18 cellular contexts compared by ENCODE assay signal in genomic region chr3:129384594-129385323, GRCh38. TPM values are rescaled to one million over a fixed set of nuclear protein-coding genes. Genes with fewer than 3 reads are reported as not detected.
DNase-seq lines count a peak whose midpoint lies in the region; ATAC-seq, FAIRE-seq and TF ChIP-seq lines count a peak whose summit lies in the region.
"Had no signal": no experiment of that assay in that cellular context is flagged by ENCODE, and none has a peak within 500 bp of the region (broad histone marks: within the 10 kb centered on the region; RNA-seq: fewer than 3 reads in every experiment).

No MANE protein-coding gene starts in this region.

- H3K9me3 ChIP-seq in HepG2 (ENCODE audit: low read length), result 0 out of 2 replicates have a peak, but pooled peaks cover 5% of the 10 kb centered on the region
- no peaks in the 10 kb centered on the region for H3K9me3 ChIP-seq in right lobe of liver
- no peaks in the 10 kb centered on the region for H3K9me3 ChIP-seq in esophagus muscularis mucosa
- H3K9me3 ChIP-seq: SK-N-SH had no signal

- H3K36me3 ChIP-seq in HepG2 (replicated peaks in 1 of 2; ENCODE audit: control insufficient read depth in 1 of 2, insufficient read depth in 2 of 2, low read length in 2 of 2) (peaks cover 0 to 10% of the 10 kb centered on the region in 2 experiments; a peak in 2 of 5 replicates), right lobe of liver (peaks cover 0 to 7% (median 3%) of the 10 kb centered on the region in 4 donors), esophagus muscularis mucosa (peaks cover 22 to 40% (median 27%) of the 10 kb centered on the region in 4 donors)

- no TSS peak for BruUV-seq in HepG2 (replicated peaks; lab: Mats Ljungman, UMichigan)

- in situ Hi-C loops in HepG2 (cut with HindIII; ENCODE audit: extremely low pct_ligation_motif_present, low pct_unique_long_range_greater_than_20kb), result no loop called here

- peak overlapping the region; percentile 26 for H3K27ac Mint-ChIP-seq in stimulated activated naive B cell treated with anti-CD40 and anti-IgM and Interleukin-4, amounts not matched to agents 10 μg/mL and 1 μg/mL and 100 μg/mL, for 72 hours
- H3K27ac Mint-ChIP-seq: HFFc6 had no signal

- H3K36me3 Mint-ChIP-seq in stimulated activated naive B cell treated with anti-CD40 and anti-IgM and Interleukin-4, amounts not matched to agents 10 μg/mL and 1 μg/mL and 100 μg/mL, for 72 hours, result peaks cover 25 to 38% of the 10 kb centered on the region in 2 donors

- no peak for FAIRE-seq in HepG2 (lab: Jason Lieb, UNC)

- no peaks in the 10 kb centered on the region for H3K9me3 Mint-ChIP-seq in stimulated activated naive B cell treated with anti-CD40 and anti-IgM and Interleukin-4, amounts not matched to agents 10 μg/mL and 1 μg/mL and 100 μg/mL, for 72 hours

- no peak overlapping the region for H3K4me3 Mint-ChIP-seq in stimulated activated naive B cell treated with anti-CD40 and anti-IgM and Interleukin-4, amounts not matched to agents 10 μg/mL and 1 μg/mL and 100 μg/mL, for 72 hours
- H3K4me3 Mint-ChIP-seq: HFFc6 had no signal

- ATAC-seq in HepG2 (no peak), right lobe of liver (no peak)
- ATAC-seq in stimulated activated naive B cell treated with anti-CD40 and anti-IgM and Interleukin-4, amounts not matched to agents 10 μg/mL and 1 μg/mL and 100 μg/mL, for 72 hours (replicated peaks), result no peak

- TF ChIP-seq POLR2A in HepG2 (IDR thresholded peaks at IDR 0.05; ENCODE audit: insufficient read depth in 1 of 2, low read depth in 2 of 2, low read length in 2 of 2), result no peak
- no peak for TF ChIP-seq POLR2A in right lobe of liver (IDR thresholded peaks at IDR 0.05)
- no peak for TF ChIP-seq POLR2A in esophagus muscularis mucosa (IDR thresholded peaks at IDR 0.05; ENCODE audit: low read depth)

- H3K4me3 ChIP-seq in HepG2 (replicated peaks in 1 of 3; ENCODE audit: insufficient read depth in 1 of 3, low read depth in 2 of 3, low read length in 3 of 3) (no peak overlapping the region), right lobe of liver (no peak overlapping the region), esophagus muscularis mucosa (no peak overlapping the region)
- H3K4me3 ChIP-seq: GM23248, Peyer's patch had no signal

- no peaks in the 10 kb centered on the region for H3K79me2 ChIP-seq in HepG2 (ENCODE audit: insufficient read depth, low read length)

- H3K9ac ChIP-seq in HepG2 (ENCODE audit: insufficient read depth, low read depth, low read length), result no peak overlapping the region
- H3K9ac ChIP-seq: GM23248, SK-N-SH had no signal

- H3K4me1 Mint-ChIP-seq in stimulated activated naive B cell treated with anti-CD40 and anti-IgM and Interleukin-4, amounts not matched to agents 10 μg/mL and 1 μg/mL and 100 μg/mL, for 72 hours, result peaks cover 2 to 18% of the 10 kb centered on the region in 2 donors

- H3K27me3 ChIP-seq in HepG2 (ENCODE audit: control insufficient read depth in 1 of 2, insufficient read depth in 2 of 2, low read length in 2 of 2) (no peaks in the 10 kb centered on the region), right lobe of liver (no peaks in the 10 kb centered on the region), esophagus muscularis mucosa (no peaks in the 10 kb centered on the region)
- H3K27me3 ChIP-seq: Peyer's patch had no signal

- no peak for TF ChIP-seq RAD21 in HepG2 (CRISPR knock-in tag; IDR thresholded peaks at IDR 0.05)

- no peaks in the 10 kb centered on the region for H3K27me3 Mint-ChIP-seq in stimulated activated naive B cell treated with anti-CD40 and anti-IgM and Interleukin-4, amounts not matched to agents 10 μg/mL and 1 μg/mL and 100 μg/mL, for 72 hours

- intact Hi-C loops in HepG2 (cut with micrococcal nuclease; ENCODE audit: unreplicated experiment), result loop anchor here (5.0 to 10.0 kb wide), 2 partner anchors 240 to 443 kb away; no protein-coding TSS in a partner anchor
- intact Hi-C loops in right lobe of liver (cut with DNase I), result no loop called here
- intact Hi-C loops in esophagus muscularis mucosa (cut with DNase I), result no loop called here

- H3K27ac ChIP-seq in HepG2 (ENCODE audit: extremely low read length, insufficient read depth, low read length), result no peak overlapping the region
- H3K27ac ChIP-seq in right lobe of liver, result no peak overlapping the region
- no peak overlapping the region for H3K27ac ChIP-seq in esophagus muscularis mucosa (replicated peaks in 1 of 4)
- H3K27ac ChIP-seq: GM23248, Peyer's patch had no signal

- TF ChIP-seq EP300 in HepG2 (IDR thresholded peaks at IDR 0.05; ENCODE audit: low read depth in 2 of 2, low read length in 2 of 2) (no peak), HepG2 (CRISPR knock-in tag; IDR thresholded peaks at IDR 0.05; ENCODE audit: borderline replicate concordance) (no peak), esophagus muscularis mucosa (IDR thresholded peaks at IDR 0.05) (no peak)

- H3K4me2 ChIP-seq in HepG2 (ENCODE audit: low read depth, low read length), result no peak overlapping the region
- H3K4me2 ChIP-seq: SK-N-SH had no signal

- DNase-seq in HepG2 (ENCODE audit: low spot score) (no peak), right lobe of liver (no peak), NCI-H82 treated with DMSO at 0.1 percent for 48 hours (lab: John Stamatoyannopoulos, UW; ENCODE audit: unreplicated experiment) (peak; percentile 68), germinal center (ENCODE audit: low spot score) (peak; percentile 8), esophagus muscularis mucosa (ENCODE audit: extremely low spot score) (no peak), AML-193 (lab: John Stamatoyannopoulos, UW) (no peak), HuH-7.5 (ENCODE audit: low spot score) (no peak)
- no peak for DNase-seq in stimulated activated naive B cell treated with anti-CD40 and anti-IgM and Interleukin-4, amounts not matched to agents 10 μg/mL and 1 μg/mL and 100 μg/mL, for 72 hours
- DNase-seq: DMS153, IMR-90, NCI-H1436 treated with DMSO at 0.1 percent for 48 hours, NCI-H2081 treated with DMSO at 0.1 percent for 48 hours, Peyer's patch, Right ventricle myocardium superior, T-helper 1 cell had no signal

- no peak for TF ChIP-seq CTCF in HepG2 (CRISPR knock-in tag; IDR thresholded peaks at IDR 0.05)
- no peak for TF ChIP-seq CTCF in right lobe of liver (IDR thresholded peaks at IDR 0.05)
- no peak for TF ChIP-seq CTCF in esophagus muscularis mucosa (IDR thresholded peaks at IDR 0.05)

- CTCF ChIA-PET in HepG2 (lab: Yijun Ruan, JAX; ENCODE audit: low intra/inter-chr PET ratio, low total read pairs), result no interaction called here

- 93% methylated on average over 18 of the region's 18 CpGs for WGBS in HepG2 (ENCODE audit: low lambda C conversion rate)
- WGBS in right lobe of liver (ENCODE audit: insufficient coverage, low coverage, low lambda C conversion rate, missing lambda C conversion rate), result 50% methylated on average over 11 of the region's 18 CpGs
- WGBS in esophagus muscularis mucosa, result 76% methylated on average over 18 of the region's 18 CpGs

- no peaks in the 10 kb centered on the region for H4K20me1 ChIP-seq in HepG2 (ENCODE audit: insufficient read depth, low read length)

- H2AFZ ChIP-seq in HepG2 (ENCODE audit: low read length), result no peak overlapping the region
- H2AFZ ChIP-seq: GM23248 had no signal

- POLR2A ChIA-PET in HepG2 (lab: Yijun Ruan, JAX), result no interaction called here

- H3K4me1 ChIP-seq in HepG2 (ENCODE audit: insufficient read depth, low read length) (peaks cover 28% of the 10 kb centered on the region), right lobe of liver (no peaks in the 10 kb centered on the region), esophagus muscularis mucosa (peaks cover 6 to 12% (median 10%) of the 10 kb centered on the region in 4 donors)
- H3K4me1 ChIP-seq: Peyer's patch had no signal

RNA-seq across cellular contexts. Expression of gene EFCAB12, which starts 43.7 kb away (rescaled TPM):
- total RNA-seq in HepG2 (2016; rRNA removed; fragmentation: Illumina TruSeq; extraction: Trizol) (0.11 and 0.31 TPM in 2 replicates), right lobe of liver (1 to 10 TPM in 5 of 6 experiments, under 1 TPM in 1; 0.26 to 4.7 (median 2.0) TPM), esophagus muscularis mucosa (under 1 TPM in 2 of 4 donors, not detected in 2; 0.19 to 0.42 TPM)
- total RNA-seq in HepG2 (2016; cell fraction: cytosol; rRNA removed; fragmentation: Illumina TruSeq; extraction: Trizol; ENCODE audit: low read depth), result 0.18 TPM in 1 of 2 replicates, not detected in the other
- 0.07 and 0.26 TPM in 2 replicates for total RNA-seq in HepG2 (2016; cell fraction: insoluble cytoplasmic fraction; rRNA removed; fragmentation: Illumina TruSeq; extraction: Trizol)
- total RNA-seq in HepG2 (2016; cell fraction: membrane; rRNA removed; fragmentation: Illumina TruSeq; extraction: Trizol), result 0.14 and 0.15 TPM in 2 replicates
- 0.34 and 0.50 TPM in 2 replicates for total RNA-seq in HepG2 (2016; cell fraction: nucleus; rRNA removed; fragmentation: Illumina TruSeq; extraction: Trizol)
- polyA plus RNA-seq in HepG2 (2011; rRNA removed), result 2.4 and 2.9 TPM in 2 replicates
- 1.3 and 1.4 TPM in 2 replicates for polyA plus RNA-seq in HepG2 (2011; cell fraction: cytosol; rRNA removed)
- polyA plus RNA-seq in HepG2 (2011; cell fraction: nucleus; rRNA removed), result 9.6 and 10.2 TPM in 2 replicates
- polyA plus RNA-seq in HepG2 (2012), result 2.4 and 3.5 TPM in 2 replicates
- polyA plus RNA-seq in HepG2 (2016; cell fraction: cytosol; fragmentation: Illumina TruSeq; extraction: Trizol; ENCODE audit: low read depth), result 0.06 and 0.17 TPM in 2 replicates
- polyA plus RNA-seq in HepG2 (2016; cell fraction: insoluble cytoplasmic fraction; fragmentation: Illumina TruSeq; extraction: Trizol; ENCODE audit: low read depth), result 0.33 and 0.35 TPM in 2 replicates
- 0.15 and 0.24 TPM in 2 replicates for polyA plus RNA-seq in HepG2 (2016; cell fraction: membrane; fragmentation: Illumina TruSeq; extraction: Trizol; ENCODE audit: low read depth)
- 0.92 and 1.5 TPM in 2 replicates for polyA plus RNA-seq in HepG2 (2016; cell fraction: nucleus; fragmentation: Illumina TruSeq; extraction: Trizol; ENCODE audit: insufficient read depth, low read depth)
- polyA minus RNA-seq in HepG2 (2011; rRNA and poly(A)+ RNA removed; ENCODE audit: low replicate concordance), result 1.9 and 2.0 TPM in 2 replicates
- 0.70 and 0.89 TPM in 2 replicates for polyA minus RNA-seq in HepG2 (2011; cell fraction: cytosol; rRNA and poly(A)+ RNA removed)
- polyA minus RNA-seq in HepG2 (2011; cell fraction: nucleus; rRNA and poly(A)+ RNA removed), result 3.9 and 4.8 TPM in 2 replicates
- total RNA-seq: GM23248, Right ventricle myocardium superior had no signal
- polyA plus RNA-seq: GM23248 had no signal

RNA-seq across cellular contexts. Expression of gene MBD4, which starts 55.0 kb away (rescaled TPM):
- 25.3 and 26.9 TPM in 2 replicates for total RNA-seq in HepG2 (2016; rRNA removed; fragmentation: Illumina TruSeq; extraction: Trizol)
- total RNA-seq in HepG2 (2016; cell fraction: cytosol; rRNA removed; fragmentation: Illumina TruSeq; extraction: Trizol; ENCODE audit: low read depth), result 5.2 and 7.0 TPM in 2 replicates
- 25.0 and 27.0 TPM in 2 replicates for total RNA-seq in HepG2 (2016; cell fraction: insoluble cytoplasmic fraction; rRNA removed; fragmentation: Illumina TruSeq; extraction: Trizol)
- total RNA-seq in HepG2 (2016; cell fraction: membrane; rRNA removed; fragmentation: Illumina TruSeq; extraction: Trizol), result 11.5 and 12.6 TPM in 2 replicates
- 30.2 and 35.1 TPM in 2 replicates for total RNA-seq in HepG2 (2016; cell fraction: nucleus; rRNA removed; fragmentation: Illumina TruSeq; extraction: Trizol)
- polyA plus RNA-seq in HepG2 (2011; rRNA removed), result 13.7 and 14.9 TPM in 2 replicates
- polyA plus RNA-seq in HepG2 (2011; cell fraction: cytosol; rRNA removed), result 4.8 and 4.9 TPM in 2 replicates
- polyA plus RNA-seq in HepG2 (2011; cell fraction: nucleus; rRNA removed), result 22.5 and 26.7 TPM in 2 replicates
- polyA plus RNA-seq in HepG2 (2012), result 10.8 and 12.2 TPM in 2 replicates
- 1.9 and 2.1 TPM in 2 replicates for polyA plus RNA-seq in HepG2 (2016; cell fraction: cytosol; fragmentation: Illumina TruSeq; extraction: Trizol; ENCODE audit: low read depth)
- 21.7 and 24.1 TPM in 2 replicates for polyA plus RNA-seq in HepG2 (2016; cell fraction: insoluble cytoplasmic fraction; fragmentation: Illumina TruSeq; extraction: Trizol; ENCODE audit: low read depth)
- 4.6 and 5.5 TPM in 2 replicates for polyA plus RNA-seq in HepG2 (2016; cell fraction: membrane; fragmentation: Illumina TruSeq; extraction: Trizol; ENCODE audit: low read depth)
- polyA plus RNA-seq in HepG2 (2016; cell fraction: nucleus; fragmentation: Illumina TruSeq; extraction: Trizol; ENCODE audit: insufficient read depth, low read depth), result 43.7 and 51.7 TPM in 2 replicates
- polyA minus RNA-seq in HepG2 (2011; rRNA and poly(A)+ RNA removed; ENCODE audit: low replicate concordance), result 6.9 and 16.7 TPM in 2 replicates
- polyA minus RNA-seq in HepG2 (2011; cell fraction: cytosol; rRNA and poly(A)+ RNA removed), result 4.8 and 6.9 TPM in 2 replicates
- polyA minus RNA-seq in HepG2 (2011; cell fraction: nucleus; rRNA and poly(A)+ RNA removed), result 32.4 and 39.8 TPM in 2 replicates
- total RNA-seq in right lobe of liver, result 10 to 100 TPM; 16.9 to 26.1 (median 25.3) TPM
- total RNA-seq in esophagus muscularis mucosa, result 10 to 100 TPM; 12.1 to 23.3 (median 16.4) TPM

RNA-seq across cellular contexts. Expression of gene IFT122, which starts 55.3 kb away (rescaled TPM):
- total RNA-seq in HepG2 (2016; rRNA removed; fragmentation: Illumina TruSeq; extraction: Trizol), result 10.3 and 10.8 TPM in 2 replicates
- total RNA-seq in HepG2 (2016; cell fraction: cytosol; rRNA removed; fragmentation: Illumina TruSeq; extraction: Trizol; ENCODE audit: low read depth), result 1.7 and 3.1 TPM in 2 replicates
- 9.7 and 10.0 TPM in 2 replicates for total RNA-seq in HepG2 (2016; cell fraction: insoluble cytoplasmic fraction; rRNA removed; fragmentation: Illumina TruSeq; extraction: Trizol)
- total RNA-seq in HepG2 (2016; cell fraction: membrane; rRNA removed; fragmentation: Illumina TruSeq; extraction: Trizol), result 3.2 and 3.8 TPM in 2 replicates
- 13.1 and 17.6 TPM in 2 replicates for total RNA-seq in HepG2 (2016; cell fraction: nucleus; rRNA removed; fragmentation: Illumina TruSeq; extraction: Trizol)
- polyA plus RNA-seq in HepG2 (2011; rRNA removed), result 9.1 and 10.1 TPM in 2 replicates
- polyA plus RNA-seq in HepG2 (2011; cell fraction: cytosol; rRNA removed), result 6.0 and 7.1 TPM in 2 replicates
- polyA plus RNA-seq in HepG2 (2011; cell fraction: nucleus; rRNA removed), result 39.5 and 68.7 TPM in 2 replicates
- 8.5 and 8.9 TPM in 2 replicates for polyA plus RNA-seq in HepG2 (2012)
- polyA plus RNA-seq in HepG2 (2016; cell fraction: cytosol; fragmentation: Illumina TruSeq; extraction: Trizol; ENCODE audit: low read depth), result 1.0 and 2.0 TPM in 2 replicates
- polyA plus RNA-seq in HepG2 (2016; cell fraction: insoluble cytoplasmic fraction; fragmentation: Illumina TruSeq; extraction: Trizol; ENCODE audit: low read depth), result 6.8 and 7.9 TPM in 2 replicates
- polyA plus RNA-seq in HepG2 (2016; cell fraction: membrane; fragmentation: Illumina TruSeq; extraction: Trizol; ENCODE audit: low read depth), result 1.5 and 2.2 TPM in 2 replicates
- 31.1 and 32.0 TPM in 2 replicates for polyA plus RNA-seq in HepG2 (2016; cell fraction: nucleus; fragmentation: Illumina TruSeq; extraction: Trizol; ENCODE audit: insufficient read depth, low read depth)
- 44.2 and 53.6 TPM in 2 replicates for polyA minus RNA-seq in HepG2 (2011; rRNA and poly(A)+ RNA removed; ENCODE audit: low replicate concordance)
- 4.7 and 7.2 TPM in 2 replicates for polyA minus RNA-seq in HepG2 (2011; cell fraction: cytosol; rRNA and poly(A)+ RNA removed)
- 22.0 and 30.6 TPM in 2 replicates for polyA minus RNA-seq in HepG2 (2011; cell fraction: nucleus; rRNA and poly(A)+ RNA removed)
- 10 to 100 TPM in 4 of 6 experiments, 1 to 10 TPM in 2; 7.1 to 16.8 (median 11.5) TPM for total RNA-seq in right lobe of liver
- 10 to 100 TPM; 19.5 to 32.8 (median 21.9) TPM for total RNA-seq in esophagus muscularis mucosa

Comparison
In these comparisons a context has a peak if more than half of its experiments do, and no peak if none do; other contexts are left out.
1. DNase-seq: peak in NCI-H82 treated with DMSO at 0.1 percent for 48 hours (single experiment) and germinal center (single experiment); none in HepG2 (single experiment), right lobe of liver (0 of 3), stimulated activated naive B cell treated with anti-CD40 and anti-IgM and Interleukin-4, amounts not matched to agents 10 μg/mL and 1 μg/mL and 100 μg/mL, for 72 hours (single experiment), esophagus muscularis mucosa (single experiment), AML-193 (0 of 2) and HuH-7.5 (single experiment).